In genomic region chr13:114097893-114098688, GRCh38 we compare ENCODE assay signal across 11 cellular contexts. TPM values are rescaled to one million over a fixed set of nuclear protein-coding genes. Genes with fewer than 3 reads are reported as not detected.
DNase-seq lines count a peak whose midpoint lies in the region; ATAC-seq and TF ChIP-seq lines count a peak whose summit lies in the region.
"Had no signal": no experiment of that assay in that cellular context is flagged by ENCODE, and none has a peak within 500 bp of the region (broad histone marks: within the 10 kb centered on the region; RNA-seq: fewer than 3 reads in every experiment).

No MANE protein-coding gene starts in this region.

- peak; percentile 49 for DNase-seq in activated CD8-positive, alpha-beta memory T cell treated with anti-CD3 and anti-CD28 coated beads for 24 hours
- DNase-seq in activated CD8-positive, alpha-beta memory T cell treated with anti-CD3 and anti-CD28 coated beads, Interleukin-2, amount 10 ng/mL, durations not matched to agents 7 days and 5 days = no peak
- peak in 1 of 9 donors; percentile 8 for DNase-seq in naive thymus-derived CD4-positive, alpha-beta T cell
- peak in 1 of 2 donors; percentile 8 for DNase-seq in tibial nerve (ENCODE audit: low spot score in 2 of 2)
- DNase-seq in NCI-H1417 (lab: John Stamatoyannopoulos, UW) = no peak
- DNase-seq in HUDEP-2 (lab: John Stamatoyannopoulos, UW; ENCODE audit: unreplicated experiment in 76 of 76) = no peak
- DNase-seq: cortex of kidney, NCI-H446 treated with DMSO at 0.1 percent for 48 hours had no signal

- no peak overlapping the region for H3K27ac Mint-ChIP-seq in activated CD8-positive, alpha-beta memory T cell treated with anti-CD3 and anti-CD28 coated beads, Interleukin-2, amount 10 ng/mL, durations not matched to agents 7 days and 5 days
- H3K27ac Mint-ChIP-seq in dendritic cell treated with granulocyte-macrophage colony-stimulating factor and Interleukin-4, amounts not matched to agents 40 ng/mL and 50 ng/mL, for 4 days = peak overlapping the region; percentile 60
- peak overlapping the region; percentile 43 to 93 (median 84) for H3K27ac Mint-ChIP-seq in naive thymus-derived CD4-positive, alpha-beta T cell

- intact Hi-C loops in dendritic cell treated with granulocyte-macrophage colony-stimulating factor and Interleukin-4, amounts not matched to agents 40 ng/mL and 50 ng/mL, for 4 days (cut with micrococcal nuclease) = no loop called here
- intact Hi-C loops in naive thymus-derived CD4-positive, alpha-beta T cell (cut with micrococcal nuclease) = no loop called here

- POLR2A ChIA-PET in naive thymus-derived CD4-positive, alpha-beta T cell (lab: Charles Lee) = no interaction called here

- TF ChIP-seq CTCF in tibial nerve (IDR thresholded peaks at IDR 0.05) = no peak

- H3K27me3 Mint-ChIP-seq in activated CD8-positive, alpha-beta memory T cell treated with anti-CD3 and anti-CD28 coated beads, Interleukin-2, amount 10 ng/mL, durations not matched to agents 7 days and 5 days = no peaks in the 10 kb centered on the region
- H3K27me3 Mint-ChIP-seq in dendritic cell treated with granulocyte-macrophage colony-stimulating factor and Interleukin-4, amounts not matched to agents 40 ng/mL and 50 ng/mL, for 4 days = no peaks in the 10 kb centered on the region
- H3K27me3 Mint-ChIP-seq in naive thymus-derived CD4-positive, alpha-beta T cell = no peaks in the 10 kb centered on the region

- WGBS in tibial nerve, 2 donors = 47 to 62% methylated on average over 24 of the region's 27 CpGs

- no peak overlapping the region for H3K4me3 Mint-ChIP-seq in activated CD8-positive, alpha-beta memory T cell treated with anti-CD3 and anti-CD28 coated beads, Interleukin-2, amount 10 ng/mL, durations not matched to agents 7 days and 5 days
- H3K4me3 Mint-ChIP-seq in dendritic cell treated with granulocyte-macrophage colony-stimulating factor and Interleukin-4, amounts not matched to agents 40 ng/mL and 50 ng/mL, for 4 days = peak overlapping the region; percentile 15
- H3K4me3 Mint-ChIP-seq in naive thymus-derived CD4-positive, alpha-beta T cell = peak overlapping the region in 9 of 10 donors; percentile 45 to 86 (median 59)

- peaks cover 54 to 65% of the 10 kb centered on the region in 2 donors for H3K4me1 ChIP-seq in naive thymus-derived CD4-positive, alpha-beta T cell (ENCODE audit: control insufficient read depth in 2 of 2, insufficient read depth in 2 of 2, low read length in 2 of 2)
- peaks cover 0 to 54% (median 29%) of the 10 kb centered on the region in 4 donors for H3K4me1 ChIP-seq in tibial nerve

- no peaks in the 10 kb centered on the region for H3K27me3 ChIP-seq in naive thymus-derived CD4-positive, alpha-beta T cell (ENCODE audit: control insufficient read depth in 2 of 2, insufficient read depth in 2 of 2, low read length in 2 of 2)
- H3K27me3 ChIP-seq in tibial nerve = no peaks in the 10 kb centered on the region
- H3K27me3 ChIP-seq: thyroid gland had no signal

- CTCF ChIA-PET in activated CD8-positive, alpha-beta memory T cell treated with anti-CD3 and anti-CD28 coated beads, Interleukin-2, amount 10 ng/mL, durations not matched to agents 7 days and 5 days (lab: Charles Lee) = interaction anchor here (0.8 kb wide), 1 partner anchor 11 kb away, joined by 3 read pairs; no protein-coding TSS in a partner anchor
- CTCF ChIA-PET in naive thymus-derived CD4-positive, alpha-beta T cell (lab: Charles Lee) = no interaction called here

- H3K36me3 ChIP-seq in naive thymus-derived CD4-positive, alpha-beta T cell (ENCODE audit: control insufficient read depth in 2 of 3, insufficient read depth in 3 of 3, low read length in 3 of 3) = peaks cover 6 to 66% (median 8%) of the 10 kb centered on the region in 3 experiments
- no peaks in the 10 kb centered on the region for H3K36me3 ChIP-seq in tibial nerve
- H3K36me3 ChIP-seq: thyroid gland had no signal

- peaks cover 15% of the 10 kb centered on the region for H3K9me3 Mint-ChIP-seq in activated CD8-positive, alpha-beta memory T cell treated with anti-CD3 and anti-CD28 coated beads, Interleukin-2, amount 10 ng/mL, durations not matched to agents 7 days and 5 days (ENCODE audit: low read depth)
- H3K9me3 Mint-ChIP-seq in dendritic cell treated with granulocyte-macrophage colony-stimulating factor and Interleukin-4, amounts not matched to agents 40 ng/mL and 50 ng/mL, for 4 days = peaks cover 10% of the 10 kb centered on the region
- peaks cover 0 to 23% (median 11%) of the 10 kb centered on the region in 11 donors for H3K9me3 Mint-ChIP-seq in naive thymus-derived CD4-positive, alpha-beta T cell

- H3K4me3 ChIP-seq in naive thymus-derived CD4-positive, alpha-beta T cell (ENCODE audit: low read length) = no peak overlapping the region
- no peak overlapping the region for H3K4me3 ChIP-seq in tibial nerve
- H3K4me3 ChIP-seq: thyroid gland had no signal

- H3K36me3 Mint-ChIP-seq in activated CD8-positive, alpha-beta memory T cell treated with anti-CD3 and anti-CD28 coated beads, Interleukin-2, amount 10 ng/mL, durations not matched to agents 7 days and 5 days = peaks cover 8% of the 10 kb centered on the region
- H3K36me3 Mint-ChIP-seq in dendritic cell treated with granulocyte-macrophage colony-stimulating factor and Interleukin-4, amounts not matched to agents 40 ng/mL and 50 ng/mL, for 4 days (ENCODE audit: low read depth) = peaks cover 34% of the 10 kb centered on the region
- H3K36me3 Mint-ChIP-seq in naive thymus-derived CD4-positive, alpha-beta T cell = peaks cover 21 to 46% (median 44%) of the 10 kb centered on the region in 5 donors

- TF ChIP-seq EP300 in tibial nerve (IDR thresholded peaks at IDR 0.05) = no peak

- ATAC-seq in activated CD8-positive, alpha-beta memory T cell treated with anti-CD3 and anti-CD28 coated beads, Interleukin-2, amount 10 ng/mL, durations not matched to agents 7 days and 5 days = no peak
- no peak for ATAC-seq in naive thymus-derived CD4-positive, alpha-beta T cell
- no peak for ATAC-seq in HG03342 (IDR thresholded peaks at IDR 0.05; ENCODE audit: unreplicated experiment)

- TF ChIP-seq POLR2A in tibial nerve (IDR thresholded peaks at IDR 0.05) = no peak

- H3K27ac ChIP-seq in naive thymus-derived CD4-positive, alpha-beta T cell (ENCODE audit: low read depth, low read length) = peak overlapping the region; percentile 37
- peak overlapping the region; percentile 3 to 82 (median 68) for H3K27ac ChIP-seq in tibial nerve

- peaks cover 0 to 5% (median 4%) of the 10 kb centered on the region in 3 experiments for H3K9me3 ChIP-seq in naive thymus-derived CD4-positive, alpha-beta T cell (ENCODE audit: control insufficient read depth in 2 of 3, low read length in 3 of 3)
- H3K9me3 ChIP-seq in tibial nerve = peaks cover 0 to 5% (median 0%) of the 10 kb centered on the region in 4 donors
- H3K9me3 ChIP-seq: thyroid gland had no signal

- peaks cover 6% of the 10 kb centered on the region for H3K4me1 Mint-ChIP-seq in activated CD8-positive, alpha-beta memory T cell treated with anti-CD3 and anti-CD28 coated beads, Interleukin-2, amount 10 ng/mL, durations not matched to agents 7 days and 5 days
- peaks cover 56% of the 10 kb centered on the region for H3K4me1 Mint-ChIP-seq in dendritic cell treated with granulocyte-macrophage colony-stimulating factor and Interleukin-4, amounts not matched to agents 40 ng/mL and 50 ng/mL, for 4 days (ENCODE audit: low read depth)
- peaks cover 40 to 88% (median 70%) of the 10 kb centered on the region in 7 donors for H3K4me1 Mint-ChIP-seq in naive thymus-derived CD4-positive, alpha-beta T cell

RNA-seq across cellular contexts. Expression of gene RASA3, which starts 34.3 kb away (rescaled TPM):
- 10 to 100 TPM; 16.3 to 49.2 TPM for total RNA-seq in activated CD8-positive, alpha-beta memory T cell treated with anti-CD3 and anti-CD28 coated beads, Interleukin-2, amount 10 ng/mL, durations not matched to agents 7 days and 5 days
- total RNA-seq in naive thymus-derived CD4-positive, alpha-beta T cell = 100 to 1,000 TPM; 110 to 227 (median 199) TPM
- 100 to 1,000 TPM; 109 to 195 TPM for polyA plus RNA-seq in naive thymus-derived CD4-positive, alpha-beta T cell
- 10 to 100 TPM; 36.2 to 63.3 (median 46.3) TPM for total RNA-seq in tibial nerve
